In the genomic region with DNA sequence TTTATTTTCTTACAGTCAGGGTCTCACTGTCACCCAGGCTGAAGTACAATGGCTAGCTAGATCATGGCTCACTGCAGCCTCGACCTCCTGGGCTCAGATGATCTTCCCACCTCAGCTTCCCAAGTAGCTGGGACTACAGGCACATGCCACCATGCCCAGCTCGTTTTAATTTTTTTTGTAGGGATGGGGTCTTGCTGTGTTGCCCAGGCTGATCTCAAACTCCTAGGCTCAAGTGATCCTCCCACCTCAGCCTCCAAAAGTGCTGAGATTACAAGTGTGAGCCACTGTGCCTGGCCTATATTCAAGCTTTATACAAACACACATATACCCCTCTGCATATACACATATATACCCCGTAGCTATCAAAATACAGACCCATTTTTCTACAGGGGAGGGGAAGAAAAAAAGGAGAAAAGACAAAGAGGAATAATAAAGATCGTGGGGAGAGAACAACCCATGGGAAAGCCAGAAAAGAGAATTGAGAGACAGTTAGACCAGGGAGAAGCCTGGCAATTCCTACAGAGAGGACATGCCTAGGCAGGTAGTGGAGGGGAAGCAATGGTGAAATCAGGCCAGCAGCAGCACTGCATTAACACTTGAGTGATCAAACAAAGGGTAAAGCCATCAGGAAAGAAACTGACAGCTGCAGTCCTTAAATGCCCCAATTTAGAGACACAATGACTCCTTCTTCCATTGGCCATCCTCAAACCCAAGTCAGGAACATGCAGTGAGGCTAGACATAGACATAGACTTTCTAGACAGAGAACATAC, we compare ENCODE assay signal across 13 cellular contexts.
DNase-seq lines count a peak whose midpoint lies in the region; ATAC-seq, FAIRE-seq and TF ChIP-seq lines count a peak whose summit lies in the region.
"Had no signal": no experiment of that assay in that cellular context is flagged by ENCODE, and none has a peak within 500 bp of the region (broad histone marks: within the 10 kb centered on the region; RNA-seq: fewer than 3 reads in every experiment).

No MANE protein-coding gene starts in this region.

- no peaks in the 10 kb centered on the region for H3K79me2 ChIP-seq in H9 (ENCODE audit: insufficient read depth, low read length)

- H3K14ac ChIP-seq in H9 (ENCODE audit: insufficient read depth, low read length) = no peak overlapping the region

- no peaks in the 10 kb centered on the region for H3K79me1 ChIP-seq in H9 (ENCODE audit: insufficient read depth, low read depth, low read length, poor library complexity, severe bottlenecking)

- no peak overlapping the region for H2AK5ac ChIP-seq in H9 (ENCODE audit: insufficient read length, low read length)

- H3K23ac ChIP-seq in H9 (ENCODE audit: insufficient read length, low read depth, low read length) = no peak overlapping the region

- H3K27me3 Mint-ChIP-seq in H9 (ENCODE audit: low read depth) = no peaks in the 10 kb centered on the region
- H3K27me3 Mint-ChIP-seq in activated CD8-positive, alpha-beta memory T cell treated with anti-CD3 and anti-CD28 coated beads, Interleukin-2, amount 10 ng/mL, durations not matched to agents 7 days and 5 days = peaks cover 22% of the 10 kb centered on the region

- H2BK12ac ChIP-seq in H9 (ENCODE audit: insufficient read length, low read depth, low read length) = no peak overlapping the region

- WGBS in H9 (ENCODE audit: extremely low coverage, insufficient read length, low lambda C conversion rate) = no CpG with 5 or more reads among the region's 4 CpGs

- no peak for ATAC-seq in HG03457 (IDR thresholded peaks at IDR 0.05; ENCODE audit: unreplicated experiment)
- ATAC-seq in activated CD8-positive, alpha-beta memory T cell treated with anti-CD3 and anti-CD28 coated beads, Interleukin-2, amount 10 ng/mL, durations not matched to agents 7 days and 5 days = no peak
- ATAC-seq: left cardiac atrium, Right ventricle myocardium inferior had no signal

- H4K91ac ChIP-seq in H9 (ENCODE audit: insufficient read length, low read depth, low read length) = no peak overlapping the region

- H2AFZ ChIP-seq in H9 (ENCODE audit: low read length) = no peak overlapping the region

- no peak overlapping the region for H3K4ac ChIP-seq in H9 (ENCODE audit: low read depth, low read length)

- no peaks in the 10 kb centered on the region for H3K9me3 ChIP-seq in BLaER1 treated with 17β-estradiol and CSF1 and Interleukin-3, amounts not matched to agents 10 nM and 100 nM (replicated peaks in 1 of 11)
- H3K9me3 ChIP-seq in H9 (ENCODE audit: control insufficient read depth, low read depth, low read length) = no peaks in the 10 kb centered on the region
- H3K9me3 ChIP-seq: transverse colon had no signal

- no peak overlapping the region for H2BK15ac ChIP-seq in H9 (ENCODE audit: low read depth, low read length)

- no peaks in the 10 kb centered on the region for H3K23me2 ChIP-seq in H9 (ENCODE audit: insufficient read length, low read depth, low read length, poor library complexity, severe bottlenecking)

- no peak overlapping the region for H4K8ac ChIP-seq in H9 (replicated peaks; ENCODE audit: insufficient read length, low read depth, low read length)

- no peaks in the 10 kb centered on the region; a peak in 1 of 22 replicates for H3K27me3 ChIP-seq in BLaER1 treated with 17β-estradiol and CSF1 and Interleukin-3, amounts not matched to agents 10 nM and 100 nM
- no peaks in the 10 kb centered on the region for H3K27me3 ChIP-seq in H9 (ENCODE audit: insufficient read depth, low read length)
- H3K27me3 ChIP-seq: transverse colon had no signal

- H3K4me2 ChIP-seq in BLaER1 treated with 17β-estradiol and CSF1 and Interleukin-3, amounts not matched to agents 10 nM and 100 nM = peak overlapping the region in 8 of 11 experiments; percentile 28 to 55 (median 45); a peak in 13 of 22 replicates
- no peak overlapping the region for H3K4me2 ChIP-seq in H9 (ENCODE audit: insufficient read depth, insufficient read length, low read length)

- H3K18ac ChIP-seq in H9 (ENCODE audit: insufficient read length, low read depth, low read length) = no peak overlapping the region

- peak overlapping the region; percentile 50 for H2BK20ac ChIP-seq in H9 (ENCODE audit: low read depth, low read length, poor library complexity, severe bottlenecking)

- H4K5ac ChIP-seq in H9 (ENCODE audit: insufficient read length, low read depth, low read length) = no peak overlapping the region

- CTCF ChIA-PET in activated CD8-positive, alpha-beta memory T cell treated with anti-CD3 and anti-CD28 coated beads, Interleukin-2, amount 10 ng/mL, durations not matched to agents 7 days and 5 days (lab: Charles Lee) = no interaction called here

- H3K4me3 ChIP-seq in BLaER1 treated with 17β-estradiol and CSF1 and Interleukin-3, amounts not matched to agents 10 nM and 100 nM = no peak overlapping the region
- H3K4me3 ChIP-seq in epithelial cell of esophagus (ENCODE audit: low read length) = no peak overlapping the region
- H3K4me3 ChIP-seq: transverse colon had no signal

- H3K4me1 Mint-ChIP-seq in H9 = peaks cover 81 to 84% of the 10 kb centered on the region in 2 experiments
- H3K4me1 Mint-ChIP-seq in activated CD8-positive, alpha-beta memory T cell treated with anti-CD3 and anti-CD28 coated beads, Interleukin-2, amount 10 ng/mL, durations not matched to agents 7 days and 5 days = peaks cover 19% of the 10 kb centered on the region

- no peaks in the 10 kb centered on the region for H4K20me1 ChIP-seq in BLaER1 treated with 17β-estradiol and CSF1 and Interleukin-3, amounts not matched to agents 10 nM and 100 nM
- no peaks in the 10 kb centered on the region for H4K20me1 ChIP-seq in H9 (ENCODE audit: control insufficient read depth, insufficient read depth, insufficient read length)

- no peak overlapping the region for H2BK120ac ChIP-seq in H9 (ENCODE audit: low read depth, low read length, poor library complexity, severe bottlenecking)

- no peaks in the 10 kb centered on the region for H3K36me3 Mint-ChIP-seq in H9 (ENCODE audit: insufficient read depth in 1 of 3, low read depth in 3 of 3)
- H3K36me3 Mint-ChIP-seq in activated CD8-positive, alpha-beta memory T cell treated with anti-CD3 and anti-CD28 coated beads, Interleukin-2, amount 10 ng/mL, durations not matched to agents 7 days and 5 days = no peaks in the 10 kb centered on the region

- H2BK5ac ChIP-seq in H9 (ENCODE audit: insufficient read length, low read length) = no peak overlapping the region

- DNase-seq in H9 (no peak), NCI-H510A treated with DMSO at 0.1 percent for 48 hours (lab: John Stamatoyannopoulos, UW) (peak; percentile 48), epithelial cell of esophagus (ENCODE audit: low read depth) (peak; percentile 91), GM19239 (ENCODE audit: insufficient read length, low spot score) (no peak), NCI-H1092 (lab: John Stamatoyannopoulos, UW) (no peak)
- no peak for DNase-seq in activated CD8-positive, alpha-beta memory T cell treated with anti-CD3 and anti-CD28 coated beads, Interleukin-2, amount 10 ng/mL, durations not matched to agents 7 days and 5 days
- DNase-seq: activated gamma-delta T cell treated with Interleukin-2 at 50 U/mL for 16 hours, left cardiac atrium, transverse colon had no signal

- no peak for FAIRE-seq in GM19239 (lab: Jason Lieb, UNC)

- H3K27ac ChIP-seq in BLaER1 treated with 17β-estradiol and CSF1 and Interleukin-3, amounts not matched to agents 10 nM and 100 nM = no peak overlapping the region
- no peak overlapping the region for H3K27ac ChIP-seq in H9 (ENCODE audit: insufficient read length, low read depth, low read length)
- H3K27ac ChIP-seq: HL-60, transverse colon had no signal

- H3K9me3 Mint-ChIP-seq in H9 = no peaks in the 10 kb centered on the region; a peak in 2 of 5 replicates
- no peaks in the 10 kb centered on the region for H3K9me3 Mint-ChIP-seq in activated CD8-positive, alpha-beta memory T cell treated with anti-CD3 and anti-CD28 coated beads, Interleukin-2, amount 10 ng/mL, durations not matched to agents 7 days and 5 days (ENCODE audit: low read depth)

- H3K36me3 ChIP-seq in BLaER1 treated with 17β-estradiol and CSF1 and Interleukin-3, amounts not matched to agents 10 nM and 100 nM = no peaks in the 10 kb centered on the region
- H3K36me3 ChIP-seq: transverse colon had no signal

- no peak overlapping the region for H3T11ph ChIP-seq in H9 (ENCODE audit: low read length)

- H3K4me1 ChIP-seq in BLaER1 treated with 17β-estradiol and CSF1 and Interleukin-3, amounts not matched to agents 10 nM and 100 nM = peaks cover 11 to 39% (median 29%) of the 10 kb centered on the region in 10 experiments
- H3K4me1 ChIP-seq in H9 (ENCODE audit: insufficient read depth, low read length) = peaks cover 26% of the 10 kb centered on the region; the same call in 1 of the 2 replicates

- peak overlapping the region; percentile 23 to 94 (median 87); a peak in 5 of 7 replicates for H3K27ac Mint-ChIP-seq in H9
- H3K27ac Mint-ChIP-seq in activated CD8-positive, alpha-beta memory T cell treated with anti-CD3 and anti-CD28 coated beads, Interleukin-2, amount 10 ng/mL, durations not matched to agents 7 days and 5 days = no peak overlapping the region

- peak overlapping the region in 1 of 2 experiments; percentile 4; a peak in 1 of 5 replicates for H3K4me3 Mint-ChIP-seq in H9
- no peak overlapping the region for H3K4me3 Mint-ChIP-seq in activated CD8-positive, alpha-beta memory T cell treated with anti-CD3 and anti-CD28 coated beads, Interleukin-2, amount 10 ng/mL, durations not matched to agents 7 days and 5 days

- TF ChIP-seq CTCF in H9 (conservative IDR thresholded peaks at IDR 0.05) = no peak
- no peak for TF ChIP-seq CTCF in epithelial cell of esophagus (IDR thresholded peaks at IDR 0.05; ENCODE audit: insufficient read depth, low read depth, low read length, missing control alignments)

- H3K56ac ChIP-seq in H9 (ENCODE audit: insufficient read length, low read depth, low read length) = no peak overlapping the region

- no peak overlapping the region for H3K9ac ChIP-seq in BLaER1 treated with 17β-estradiol and CSF1 and Interleukin-3, amounts not matched to agents 10 nM and 100 nM
- H3K9ac ChIP-seq in H9 (ENCODE audit: extremely low read depth, insufficient read length, low read length) = no peak overlapping the region

Comparison
In these comparisons a context has a peak if more than half of its experiments do, and no peak if none do; other contexts are left out.
1. DNase-seq: peak in NCI-H510A treated with DMSO at 0.1 percent for 48 hours (single experiment) and epithelial cell of esophagus (single experiment); none in H9 (single experiment), GM19239 (single experiment), activated CD8-positive, alpha-beta memory T cell treated with anti-CD3 and anti-CD28 coated beads, Interleukin-2, amount 10 ng/mL, durations not matched to agents 7 days and 5 days (single experiment) and NCI-H1092 (single experiment).